In the genomic region with DNA sequence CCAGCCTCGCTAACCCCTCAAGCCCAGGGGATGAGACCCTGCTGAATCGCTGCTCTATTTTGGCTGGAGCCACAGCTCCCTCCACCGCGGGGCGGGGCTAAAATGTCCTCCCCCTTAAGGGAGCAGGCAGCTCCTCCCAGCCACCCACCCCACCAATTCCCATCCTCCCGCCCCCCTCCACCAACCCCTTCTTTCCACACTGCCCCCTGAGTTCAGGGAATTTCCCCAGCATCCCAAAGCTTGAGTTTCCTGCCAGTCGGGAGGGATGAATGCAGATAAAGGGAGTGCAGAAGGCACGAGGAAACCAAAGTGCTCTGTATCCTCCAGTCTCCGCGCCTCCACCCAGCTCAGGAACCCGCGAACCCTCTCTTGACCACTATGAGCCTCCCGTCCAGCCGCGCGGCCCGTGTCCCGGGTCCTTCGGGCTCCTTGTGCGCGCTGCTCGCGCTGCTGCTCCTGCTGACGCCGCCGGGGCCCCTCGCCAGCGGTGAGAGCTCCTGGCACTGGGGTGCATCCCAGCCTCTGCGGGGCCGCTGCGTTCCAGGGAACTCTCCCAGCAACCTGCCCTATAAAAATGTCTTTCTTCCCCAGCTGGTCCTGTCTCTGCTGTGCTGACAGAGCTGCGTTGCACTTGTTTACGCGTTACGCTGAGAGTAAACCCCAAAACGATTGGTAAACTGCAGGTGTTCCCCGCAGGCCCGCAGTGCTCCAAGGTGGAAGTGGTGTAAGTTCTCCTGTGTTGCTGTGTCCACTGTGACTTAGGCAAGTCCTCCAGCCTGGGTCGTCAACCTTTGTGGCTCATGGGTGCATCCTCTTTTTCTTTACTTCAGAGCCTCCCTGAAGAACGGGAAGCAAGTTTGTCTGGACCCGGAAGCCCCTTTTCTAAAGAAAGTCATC, we compare ENCODE assay signal across 9 cellular contexts. TPM values are rescaled to one million over a fixed set of nuclear protein-coding genes. Genes with fewer than 3 reads are reported as not detected.
A peak's percentile ranks its signal among the peaks of the same experiment; 100 is the strongest.
DNase-seq lines count a peak whose midpoint lies in the region; ATAC-seq and TF ChIP-seq lines count a peak whose summit lies in the region.
"Had no signal": no experiment of that assay in that cellular context is flagged by ENCODE, and none has a peak within 500 bp of the region (broad histone marks: within the 10 kb centered on the region; RNA-seq: fewer than 3 reads in every experiment).

A gene (plus strand): TSS at position 306 of the 897 bp plus-strand sequence. CDS start 73 bp downstream, at position 379.

- intact Hi-C loops in breast epithelium (cut with DNase I; ENCODE audit: low total_unique reads): no loop called here
- intact Hi-C loops in MCF 10A (cut with micrococcal nuclease): no loop called here

- H3K27ac ChIP-seq in breast epithelium: peak within 1 kb of the TSS in 1 of 2 donors; percentile 1

- DNase-seq in breast epithelium (ENCODE audit: low spot score in 2 of 2): no peak
- no peak for DNase-seq in MCF 10A (ENCODE audit: unreplicated experiment)
- peak; percentile 39 for DNase-seq in endothelial cell (ENCODE audit: low spot score)
- DNase-seq in mesothelial cell of epicardium (ENCODE audit: low spot score in 2 of 2, unreplicated experiment in 2 of 2): peak in 1 of 2 experiments; percentile 53
- DNase-seq in T-helper 1 cell: no peak
- DNase-seq: naive B cell had no signal

- H3K9me3 ChIP-seq in breast epithelium: no peaks in the 10 kb centered on the region

- CTCF ChIA-PET in MCF 10A (lab: Yijun Ruan, JAX): interaction anchor here (0.5 to 1.2 kb wide), 3 partner anchors 27 to 487 kb away, joined by 3 to 8 read pairs (median 3); no protein-coding TSS in a partner anchor

- H3K4me3 Mint-ChIP-seq in MCF 10A (ENCODE audit: unreplicated experiment) (no peak within 1 kb of the TSS), endothelial cell (ENCODE audit: unreplicated experiment) (peak within 1 kb of the TSS; percentile 86), mesothelial cell of epicardium (peak within 1 kb of the TSS; percentile 62)
- H3K4me3 Mint-ChIP-seq: naive B cell had no signal

- BruUV-seq in MCF 10A (replicated peaks; lab: Mats Ljungman, UMichigan): no TSS peak

- H3K27me3 ChIP-seq in breast epithelium: no peaks in the 10 kb centered on the region

- peak within 1 kb of the TSS; percentile 21 to 61 (median 46) for H3K4me3 ChIP-seq in breast epithelium

- H3K4me1 ChIP-seq in breast epithelium: no peaks in the 10 kb centered on the region

- no peak for TF ChIP-seq POLR2A in breast epithelium (IDR thresholded peaks at IDR 0.05)

- TF ChIP-seq CTCF in breast epithelium (IDR thresholded peaks at IDR 0.05) (no peak), MCF 10A (IDR thresholded peaks at IDR 0.05; ENCODE audit: unreplicated experiment) (no peak), endothelial cell (IDR thresholded peaks at IDR 0.05; ENCODE audit: unreplicated experiment) (no peak), mesothelial cell of epicardium (IDR thresholded peaks at IDR 0.05; ENCODE audit: unreplicated experiment) (no peak)

- no peak within 1 kb of the TSS for H3K27ac Mint-ChIP-seq in MCF 10A (ENCODE audit: low read depth, unreplicated experiment)
- H3K27ac Mint-ChIP-seq in endothelial cell (ENCODE audit: unreplicated experiment): no peak within 1 kb of the TSS
- no peak within 1 kb of the TSS for H3K27ac Mint-ChIP-seq in mesothelial cell of epicardium
- H3K27ac Mint-ChIP-seq: naive B cell had no signal

- H3K4me1 Mint-ChIP-seq in MCF 10A (ENCODE audit: insufficient read depth, unreplicated experiment): no peaks in the 10 kb centered on the region
- H3K4me1 Mint-ChIP-seq in endothelial cell (ENCODE audit: unreplicated experiment): peaks cover 3% of the 10 kb centered on the region
- H3K4me1 Mint-ChIP-seq in mesothelial cell of epicardium: peaks cover 9% of the 10 kb centered on the region

- H3K27me3 Mint-ChIP-seq in MCF 10A (ENCODE audit: insufficient read depth, unreplicated experiment) (no peaks in the 10 kb centered on the region), endothelial cell (ENCODE audit: unreplicated experiment) (no peaks in the 10 kb centered on the region), mesothelial cell of epicardium (ENCODE audit: low read depth) (peaks cover 44% of the 10 kb centered on the region)

- H3K36me3 Mint-ChIP-seq in MCF 10A (ENCODE audit: insufficient read depth, unreplicated experiment): peaks cover 5% of the 10 kb centered on the region
- no peaks in the 10 kb centered on the region for H3K36me3 Mint-ChIP-seq in endothelial cell (ENCODE audit: low read depth, unreplicated experiment)
- H3K36me3 Mint-ChIP-seq in mesothelial cell of epicardium: no peaks in the 10 kb centered on the region
- H3K36me3 Mint-ChIP-seq: naive B cell had no signal

- H3K9me3 Mint-ChIP-seq in MCF 10A (ENCODE audit: unreplicated experiment) (no peaks in the 10 kb centered on the region), endothelial cell (ENCODE audit: unreplicated experiment) (no peaks in the 10 kb centered on the region), mesothelial cell of epicardium (no peaks in the 10 kb centered on the region)

- POLR2A ChIA-PET in MCF 10A (lab: Yijun Ruan, JAX): interaction anchor here (0.6 kb wide), 1 partner anchor 141 kb away, joined by 3 read pairs; no protein-coding TSS in a partner anchor

- ATAC-seq in HG02938 (IDR thresholded peaks at IDR 0.05; ENCODE audit: unreplicated experiment) (no peak), HG03342 (IDR thresholded peaks at IDR 0.05; ENCODE audit: unreplicated experiment) (no peak), GM18873 (IDR thresholded peaks at IDR 0.05; ENCODE audit: low FRiP score, unreplicated experiment) (no peak)

- H3K36me3 ChIP-seq in breast epithelium: no peaks in the 10 kb centered on the region

RNA-seq across cellular contexts. Expression of the gene that starts here (rescaled TPM):
- total RNA-seq in breast epithelium (1 to 10 TPM in 2 of 3 donors, not detected in 1; 2.2 to 2.9 TPM), MCF 10A (2022) (not detected in 2 replicates), endothelial cell (ENCODE audit: unreplicated experiment) (0.15 TPM), mesothelial cell of epicardium (0.16 to 0.20 TPM (median 0.18 TPM) in 3 replicates)

Comparison
In these comparisons a context has a peak if more than half of its experiments do, and no peak if none do; other contexts are left out.
1. Peak in DNase-seq in endothelial cell; RNA of the gene not detected or under 1 TPM.